22 cellular contexts compared by ENCODE assay signal in the genomic region with DNA sequence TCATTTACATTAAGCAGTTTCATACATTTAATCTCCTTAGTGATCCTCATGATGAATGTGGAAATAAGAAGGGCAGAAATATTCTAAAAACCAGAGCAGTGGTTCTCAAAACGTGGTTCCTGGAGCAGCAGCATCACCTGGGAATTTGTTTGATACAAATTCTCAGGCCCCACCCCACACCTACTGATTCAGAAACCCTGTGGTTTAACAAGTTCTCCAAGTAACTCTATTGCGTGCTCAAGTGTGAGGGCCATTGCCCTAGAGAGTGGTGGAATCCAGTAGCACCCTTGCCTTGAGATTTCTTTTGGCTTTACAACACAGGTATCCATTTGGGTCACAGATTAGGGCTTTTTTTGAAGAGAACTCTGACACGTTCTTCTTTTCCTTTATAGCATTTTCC.
DNase-seq lines count a peak whose midpoint lies in the region; ATAC-seq and TF ChIP-seq lines count a peak whose summit lies in the region.
"Had no signal": no experiment of that assay in that cellular context is flagged by ENCODE, and none has a peak within 500 bp of the region (broad histone marks: within the 10 kb centered on the region; RNA-seq: fewer than 3 reads in every experiment).

No MANE protein-coding gene starts in this region.

- peak; percentile 93 for ATAC-seq in GM18511 (IDR thresholded peaks at IDR 0.05; ENCODE audit: unreplicated experiment)
- ATAC-seq in GM19372 (IDR thresholded peaks at IDR 0.05; ENCODE audit: low read depth, unreplicated experiment) = peak; percentile 56
- peak; percentile 96 for ATAC-seq in HG03175 (IDR thresholded peaks at IDR 0.05; ENCODE audit: unreplicated experiment)
- peak; percentile 89 for ATAC-seq in esophagus mucosa
- no peak for ATAC-seq in HG02870 (IDR thresholded peaks at IDR 0.05; ENCODE audit: unreplicated experiment)
- ATAC-seq in HG02678 (IDR thresholded peaks at IDR 0.05; ENCODE audit: unreplicated experiment) = no peak
- ATAC-seq: Panc1, Right ventricle myocardium inferior had no signal

- no peak overlapping the region for H3K4me3 ChIP-seq in vagina
- H3K4me3 ChIP-seq: SK-N-MC had no signal

- no peak for DNase-seq in COR-L47 (lab: John Stamatoyannopoulos, UW)
- no peak for DNase-seq in vagina (ENCODE audit: extremely low spot score in 2 of 2)
- DNase-seq: AML-193; Calu3; CD4-positive, CD25-positive, alpha-beta regulatory T cell; DMS79 treated with DMSO at 0.1 percent for 48 hours; GOT3; IMR-90; Kasumi-1; NCI-H1930; NCI-H2171 treated with DMSO at 0.1 percent for 48 hours; NCI-H510A; NCI-H82 had no signal

- no peak for TF ChIP-seq CTCF in vagina (IDR thresholded peaks at IDR 0.05)

- no peaks in the 10 kb centered on the region for H3K9me3 ChIP-seq in vagina

- intact Hi-C loops in vagina (cut with DNase I) = no loop called here

- no peak for TF ChIP-seq POLR2A in vagina (IDR thresholded peaks at IDR 0.05)

- H3K36me3 ChIP-seq in vagina = no peaks in the 10 kb centered on the region

- H3K27ac ChIP-seq in vagina = no peak overlapping the region
- H3K27ac ChIP-seq: SK-N-MC had no signal

- H3K4me1 ChIP-seq in vagina = no peaks in the 10 kb centered on the region

- no peaks in the 10 kb centered on the region for H3K27me3 ChIP-seq in vagina

Comparison
In these comparisons a context has a peak if more than half of its experiments do, and no peak if none do; other contexts are left out.
1. ATAC-seq: peak in GM18511 (single experiment), GM19372 (single experiment), HG03175 (single experiment) and esophagus mucosa (single experiment); none in HG02870 (single experiment) and HG02678 (single experiment).